18 cellular contexts compared by ENCODE assay signal in the genomic region with DNA sequence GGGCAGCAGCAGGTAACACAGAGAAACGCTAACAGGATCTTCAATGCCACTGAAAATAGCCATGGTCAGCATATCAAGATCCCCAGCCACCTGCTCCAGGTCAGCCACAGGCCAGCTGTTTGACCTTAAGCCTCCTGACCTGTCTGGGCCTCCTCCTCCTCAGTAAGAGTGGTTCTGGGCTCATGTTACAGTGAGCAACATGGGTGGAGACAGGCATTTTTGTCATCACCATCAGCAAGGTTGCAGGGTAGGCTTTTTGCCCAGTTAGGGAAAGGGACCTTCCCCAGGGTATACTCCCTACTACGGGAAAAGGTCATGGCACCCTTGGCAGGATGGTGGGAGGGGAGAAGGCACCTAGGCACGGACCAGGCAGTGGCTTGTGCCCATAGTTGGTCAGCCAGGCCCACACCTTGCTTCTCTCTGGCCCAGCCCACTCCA.
A peak's percentile ranks its signal among the peaks of the same experiment; 100 is the strongest.
DNase-seq lines count a peak whose midpoint lies in the region; ATAC-seq and TF ChIP-seq lines count a peak whose summit lies in the region.
"Had no signal": no experiment of that assay in that cellular context is flagged by ENCODE, and none has a peak within 500 bp of the region (broad histone marks: within the 10 kb centered on the region; RNA-seq: fewer than 3 reads in every experiment).

No MANE protein-coding gene starts in this region.

- peak overlapping the region; percentile 77 for H3K27ac ChIP-seq in cardiac muscle cell
- H3K27ac ChIP-seq in right cardiac atrium (ENCODE audit: low read length) = peak overlapping the region; percentile 49
- peak overlapping the region; percentile 82 to 95 for H3K27ac ChIP-seq in thoracic aorta
- H3K27ac ChIP-seq: colonic mucosa, psoas muscle had no signal

- no peak overlapping the region for H3K4me3 ChIP-seq in cardiac muscle cell
- H3K4me3 ChIP-seq in right cardiac atrium (ENCODE audit: low read length) = no peak overlapping the region
- H3K4me3 ChIP-seq in thoracic aorta = no peak overlapping the region
- H3K4me3 ChIP-seq: colonic mucosa, psoas muscle had no signal

- DNase-seq in cardiac muscle cell (ENCODE audit: low read depth in 1 of 2, low spot score in 1 of 2) = peak in 1 of 2 donors; percentile 42
- no peak for DNase-seq in cardiac septum (ENCODE audit: low spot score)
- DNase-seq in RPMI8226 = peak; percentile 88
- DNase-seq in right cardiac atrium = no peak
- DNase-seq in thoracic aorta (ENCODE audit: low spot score) = no peak
- no peak for DNase-seq in hypothalamus (lab: John Stamatoyannopoulos, UW)
- DNase-seq in SHP77 treated with DMSO at 0.1 percent for 48 hours (lab: John Stamatoyannopoulos, UW) = no peak
- DNase-seq: activated CD4-positive, alpha-beta T cell treated with anti-CD3 and anti-CD28 coated beads for 48 hours; activated T-cell treated with anti-CD3 and anti-CD28 coated beads, Interleukin-2, amount 50 U/mL, for 72 hours; colonic mucosa; GDM1; HFFc6; hippocampal formation; NCI-H187 treated with DMSO at 0.1 percent for 48 hours; NCI-H774 had no signal

- H3K36me3 ChIP-seq in cardiac muscle cell (peaks cover 59% of the 10 kb centered on the region), thoracic aorta (peaks cover 70% of the 10 kb centered on the region)

- peaks cover 11% of the 10 kb centered on the region for H3K4me1 ChIP-seq in cardiac muscle cell (ENCODE audit: low read depth)
- H3K4me1 ChIP-seq in right cardiac atrium (ENCODE audit: control insufficient read depth, insufficient read depth, low read length) = peaks cover 31% of the 10 kb centered on the region
- peaks cover 47 to 89% of the 10 kb centered on the region in 2 donors for H3K4me1 ChIP-seq in thoracic aorta (ENCODE audit: control insufficient read depth in 1 of 2, low read depth in 2 of 2)

- no peak for TF ChIP-seq CTCF in cardiac muscle cell (IDR thresholded peaks at IDR 0.05; ENCODE audit: low read depth, low read length)
- no peak for TF ChIP-seq CTCF in thoracic aorta (IDR thresholded peaks at IDR 0.05)

- H3K9me3 ChIP-seq in cardiac muscle cell (ENCODE audit: low read depth) (no peaks in the 10 kb centered on the region), right cardiac atrium (ENCODE audit: control insufficient read depth, low read length) (no peaks in the 10 kb centered on the region), thoracic aorta (no peaks in the 10 kb centered on the region)
- H3K9me3 ChIP-seq: colonic mucosa, psoas muscle had no signal

- peak in 1 of 2 donors; percentile 8 for ATAC-seq in right cardiac atrium
- ATAC-seq in thoracic aorta (ENCODE audit: insufficient number of reproducible peaks, low FRiP score, low read depth) = no peak
- ATAC-seq in SK-N-SH treated with all-trans-retinoic acid at 6 μM for 48 hours = no peak; the same call in 2 of the 3 replicates
- ATAC-seq: esophagus mucosa had no signal

- WGBS in right cardiac atrium = 55% methylated on average over 3 of the region's 3 CpGs

- intact Hi-C loops in cardiac septum (cut with DNase I) (no loop called here), right cardiac atrium (cut with DNase I) (loop anchor here in 1 of 4 donors (10.0 kb wide), 2 partner anchors 131 to 191 kb away; a partner anchor contains a TSS)

- H3K27me3 ChIP-seq in cardiac muscle cell (no peaks in the 10 kb centered on the region), right cardiac atrium (ENCODE audit: control insufficient read depth, insufficient read depth) (no peaks in the 10 kb centered on the region), thoracic aorta (replicated peaks; ENCODE audit: insufficient read depth) (no peaks in the 10 kb centered on the region)
- H3K27me3 ChIP-seq: colonic mucosa had no signal

TF ChIP-seq in SK-N-SH treated with all-trans-retinoic acid at 6 μM for 48 hours, 23 proteins besides CTCF, POLR2A, EP300 and RAD21:
- TF ChIP-seq GLIS3 (CRISPR knock-in tag; IDR thresholded peaks at IDR 0.05) (no peak), BACH2 (CRISPR knock-in tag; IDR thresholded peaks at IDR 0.05; ENCODE audit: borderline replicate concordance) (no peak), ZNF70 (CRISPR knock-in tag; IDR thresholded peaks at IDR 0.05) (no peak), TCF4 (CRISPR knock-in tag; IDR thresholded peaks at IDR 0.05; ENCODE audit: borderline replicate concordance) (no peak), OSR1 (CRISPR knock-in tag; IDR thresholded peaks at IDR 0.05) (no peak)
- TF ChIP-seq, protein P1, sequence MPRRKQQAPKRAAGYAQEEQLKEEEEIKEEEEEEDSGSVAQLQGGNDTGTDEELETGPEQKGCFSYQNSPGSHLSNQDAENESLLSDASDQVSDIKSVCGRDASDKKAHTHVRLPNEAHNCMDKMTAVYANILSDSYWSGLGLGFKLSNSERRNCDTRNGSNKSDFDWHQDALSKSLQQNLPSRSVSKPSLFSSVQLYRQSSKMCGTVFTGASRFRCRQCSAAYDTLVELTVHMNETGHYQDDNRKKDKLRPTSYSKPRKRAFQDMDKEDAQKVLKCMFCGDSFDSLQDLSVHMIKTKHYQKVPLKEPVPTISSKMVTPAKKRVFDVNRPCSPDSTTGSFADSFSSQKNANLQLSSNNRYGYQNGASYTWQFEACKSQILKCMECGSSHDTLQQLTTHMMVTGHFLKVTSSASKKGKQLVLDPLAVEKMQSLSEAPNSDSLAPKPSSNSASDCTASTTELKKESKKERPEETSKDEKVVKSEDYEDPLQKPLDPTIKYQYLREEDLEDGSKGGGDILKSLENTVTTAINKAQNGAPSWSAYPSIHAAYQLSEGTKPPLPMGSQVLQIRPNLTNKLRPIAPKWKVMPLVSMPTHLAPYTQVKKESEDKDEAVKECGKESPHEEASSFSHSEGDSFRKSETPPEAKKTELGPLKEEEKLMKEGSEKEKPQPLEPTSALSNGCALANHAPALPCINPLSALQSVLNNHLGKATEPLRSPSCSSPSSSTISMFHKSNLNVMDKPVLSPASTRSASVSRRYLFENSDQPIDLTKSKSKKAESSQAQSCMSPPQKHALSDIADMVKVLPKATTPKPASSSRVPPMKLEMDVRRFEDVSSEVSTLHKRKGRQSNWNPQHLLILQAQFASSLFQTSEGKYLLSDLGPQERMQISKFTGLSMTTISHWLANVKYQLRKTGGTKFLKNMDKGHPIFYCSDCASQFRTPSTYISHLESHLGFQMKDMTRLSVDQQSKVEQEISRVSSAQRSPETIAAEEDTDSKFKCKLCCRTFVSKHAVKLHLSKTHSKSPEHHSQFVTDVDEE (CRISPR knock-in tag; IDR thresholded peaks at IDR 0.05) = no peak
- TF ChIP-seq, protein P2, sequence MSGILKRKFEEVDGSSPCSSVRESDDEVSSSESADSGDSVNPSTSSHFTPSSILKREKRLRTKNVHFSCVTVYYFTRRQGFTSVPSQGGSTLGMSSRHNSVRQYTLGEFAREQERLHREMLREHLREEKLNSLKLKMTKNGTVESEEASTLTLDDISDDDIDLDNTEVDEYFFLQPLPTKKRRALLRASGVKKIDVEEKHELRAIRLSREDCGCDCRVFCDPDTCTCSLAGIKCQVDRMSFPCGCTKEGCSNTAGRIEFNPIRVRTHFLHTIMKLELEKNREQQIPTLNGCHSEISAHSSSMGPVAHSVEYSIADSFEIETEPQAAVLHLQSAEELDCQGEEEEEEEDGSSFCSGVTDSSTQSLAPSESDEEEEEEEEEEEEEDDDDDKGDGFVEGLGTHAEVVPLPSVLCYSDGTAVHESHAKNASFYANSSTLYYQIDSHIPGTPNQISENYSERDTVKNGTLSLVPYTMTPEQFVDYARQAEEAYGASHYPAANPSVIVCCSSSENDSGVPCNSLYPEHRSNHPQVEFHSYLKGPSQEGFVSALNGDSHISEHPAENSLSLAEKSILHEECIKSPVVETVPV (CRISPR knock-in tag; IDR thresholded peaks at IDR 0.05) = no peak
TF ChIP-seq in SK-N-SH treated with all-trans-retinoic acid at 6 μM for 48 hours: peak in this region for 0.
